In genomic region chr6:95501032-95501904, GRCh38 we compare ENCODE assay signal across 22 cellular contexts.
"Had no signal": no experiment of that assay in that cellular context is flagged by ENCODE, and none has a peak within 500 bp of the region (broad histone marks: within the 10 kb centered on the region; RNA-seq: fewer than 3 reads in every experiment).

No MANE protein-coding gene starts in this region.

- ATAC-seq: gastroesophageal sphincter; naive thymus-derived CD8-positive, alpha-beta T cell had no signal

- H3K27ac ChIP-seq: esophagus muscularis mucosa, gastroesophageal sphincter, ovary, right lobe of liver, suprapubic skin, transverse colon, uterus had no signal

- H3K9me3 ChIP-seq: uterus had no signal

- H3K36me3 ChIP-seq: esophagus muscularis mucosa, gastroesophageal sphincter, ovary, right lobe of liver, suprapubic skin, transverse colon, uterus had no signal

- DNase-seq: activated CD4-positive, alpha-beta T cell treated with anti-CD3 and anti-CD28 coated beads, Interleukin-2, amount 10 ng/mL, durations not matched to agents 7 days and 5 days; activated CD4-positive, CD25-positive, alpha-beta regulatory T cell; activated CD8-positive, alpha-beta memory T cell treated with anti-CD3 and anti-CD28 coated beads for 24 hours; activated CD8-positive, alpha-beta memory T cell treated with anti-CD3 and anti-CD28 coated beads, Interleukin-2, amount 50 U/mL, for 48 hours; activated effector memory CD4-positive, alpha-beta T cell treated with Interleukin-2 at 50 U/mL for 16 hours; activated naive CD4-positive, alpha-beta T cell treated with anti-CD3 and anti-CD28 coated beads, Interleukin-2, amount 50 U/mL, for 16 hours; activated T-cell treated with anti-CD3 and anti-CD28 coated beads, Interleukin-2, amount 50 U/mL, for 48 hours; effector CD4-positive, alpha-beta T cell; immature natural killer cell; mesendoderm; naive thymus-derived CD8-positive, alpha-beta T cell; ovary; right lobe of liver; small intestine; stimulated activated CD4-positive, alpha-beta T cell treated with anti-CD3 and anti-CD28 coated beads, Interleukin-15, amount 100 ng/mL, for 24 hours; stimulated activated CD4-positive, alpha-beta T cell treated with anti-CD3 and anti-CD28 coated beads, Interleukin-2, amount 100 ng/mL, for 48 hours; T1000; transverse colon; uterus had no signal

- H3K4me3 ChIP-seq: esophagus muscularis mucosa, gastroesophageal sphincter, ovary, right lobe of liver, suprapubic skin, transverse colon, uterus had no signal

- H3K4me1 ChIP-seq: gastroesophageal sphincter, right lobe of liver, suprapubic skin, transverse colon, uterus had no signal

- H3K27me3 ChIP-seq: esophagus muscularis mucosa, gastroesophageal sphincter, ovary, right lobe of liver, suprapubic skin, transverse colon, uterus had no signal
